1 cellular context compared by ENCODE assay signal in the genomic region with DNA sequence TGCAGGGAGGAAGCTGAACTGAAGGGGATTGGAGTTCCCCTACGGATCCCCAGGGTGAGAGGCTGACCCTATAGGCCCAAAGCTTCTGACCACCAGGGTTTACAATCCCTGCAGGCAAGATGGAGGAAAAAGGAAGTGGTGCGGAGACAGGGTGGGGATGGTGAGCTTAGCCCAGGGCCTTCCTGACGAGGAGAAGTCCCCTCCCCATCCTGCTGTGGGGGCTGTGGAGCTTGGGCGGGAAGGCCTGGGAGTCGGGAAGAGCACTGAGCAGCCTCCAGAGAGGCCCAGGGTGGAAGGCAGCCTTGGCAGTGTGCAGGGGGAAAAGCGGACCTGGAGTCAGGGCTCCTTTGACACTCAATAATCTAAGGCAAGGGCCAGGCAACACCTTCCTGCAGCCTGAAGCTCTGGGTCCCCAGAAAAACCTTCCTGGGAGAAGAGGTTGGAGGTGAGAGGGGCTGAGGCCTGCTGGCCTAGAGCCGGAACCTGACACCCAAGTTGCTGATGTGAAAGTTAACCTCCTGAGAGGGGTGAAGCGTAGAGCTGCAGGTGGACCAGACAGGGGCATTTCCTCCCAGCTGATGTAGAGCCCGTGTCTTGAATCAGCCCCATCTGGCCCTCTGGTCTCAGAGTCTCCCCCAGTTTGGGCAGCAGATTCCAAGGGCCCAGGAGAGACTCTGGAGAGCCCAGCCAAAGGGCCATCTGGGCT.
TF ChIP-seq lines count a peak whose summit lies in the region.

No MANE protein-coding gene starts in this region.

TF ChIP-seq in SK-N-SH treated with all-trans-retinoic acid at 6 μM for 48 hours, 23 proteins besides CTCF, POLR2A, EP300 and RAD21 (continued from another document):
- TF ChIP-seq PPARA (CRISPR knock-in tag; IDR thresholded peaks at IDR 0.05; ENCODE audit: borderline replicate concordance) (no peak), TOX (CRISPR knock-in tag; IDR thresholded peaks at IDR 0.05; ENCODE audit: borderline replicate concordance) (no peak)
